1 cellular context compared by ENCODE assay signal in genomic region chr12:109544955-109545531, GRCh38.
TF ChIP-seq lines count a peak whose summit lies in the region.

No MANE protein-coding gene starts in this region.

TF ChIP-seq in IMR-90, 13 proteins besides CTCF, POLR2A, EP300 and RAD21 (continued from another document):
- TF ChIP-seq ELK1 (IDR thresholded peaks at IDR 0.05; ENCODE audit: borderline replicate concordance, low read depth, low read length) (no peak), NFE2L2 (IDR thresholded peaks at IDR 0.05; ENCODE audit: low read depth, low read length) (no peak), CHD1 (IDR thresholded peaks at IDR 0.05; ENCODE audit: low read depth, low read length) (no peak), MAZ (IDR thresholded peaks at IDR 0.05; ENCODE audit: borderline replicate concordance, low read depth, low read length) (no peak), BHLHE40 (IDR thresholded peaks at IDR 0.05; ENCODE audit: low read depth, low read length) (no peak), SMC3 (IDR thresholded peaks at IDR 0.05; ENCODE audit: low read depth, low read length) (no peak), FOS (IDR thresholded peaks at IDR 0.05; ENCODE audit: low read depth, low read length) (no peak), MAFK (IDR thresholded peaks at IDR 0.05; ENCODE audit: low read depth, low read length) (no peak), MXI1 (IDR thresholded peaks at IDR 0.05; ENCODE audit: borderline replicate concordance, low read depth, low read length) (no peak)
TF ChIP-seq in IMR-90: peak in this region for 0.
